1 cellular context compared by ENCODE assay signal in the genomic region with DNA sequence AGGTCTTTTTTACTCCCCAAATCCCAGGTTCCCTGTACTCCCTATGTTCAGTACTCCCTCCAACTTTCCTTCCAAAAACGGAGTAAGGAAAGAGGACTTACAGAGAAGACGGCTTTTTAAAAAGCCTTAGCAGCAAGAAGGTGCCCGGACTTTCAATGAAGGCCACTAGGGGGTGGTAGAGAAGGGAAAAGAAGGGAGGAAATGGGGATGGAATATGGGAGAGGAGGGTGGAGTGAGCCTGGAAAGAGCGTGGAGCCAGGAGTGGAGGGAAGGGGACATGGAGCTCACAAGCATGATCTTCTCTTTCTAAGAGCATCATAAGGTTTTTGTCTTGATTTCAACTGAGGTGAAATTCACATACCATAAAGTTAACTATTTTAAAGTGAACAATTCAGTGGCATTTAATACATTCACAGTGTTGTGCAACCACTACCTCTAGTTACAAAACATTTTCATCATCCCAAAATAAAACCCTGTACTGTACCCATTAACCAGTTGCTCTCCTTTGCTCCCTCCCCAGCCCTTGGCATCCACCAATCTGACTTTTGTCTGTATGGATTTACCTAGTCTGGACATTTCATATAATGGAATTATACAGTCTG.
TF ChIP-seq lines count a peak whose summit lies in the region.

No MANE protein-coding gene starts in this region.

TF ChIP-seq in HepG2, 621 proteins besides CTCF, POLR2A, EP300 and RAD21 (continued from another document and continues in another):
- TF ChIP-seq KDM1A (CRISPR knock-in tag; IDR thresholded peaks at IDR 0.05) (no peak), EED (CRISPR knock-in tag; IDR thresholded peaks at IDR 0.05) (no peak), ZNF746 (CRISPR knock-in tag; IDR thresholded peaks at IDR 0.05) (no peak), RXRB (CRISPR knock-in tag; IDR thresholded peaks at IDR 0.05; ENCODE audit: borderline replicate concordance) (no peak), GATAD2A (CRISPR knock-in tag; IDR thresholded peaks at IDR 0.05) (0 out of 2 replicates have a peak, but pooled peaks have one; percentile 13), ZNF251 (CRISPR knock-in tag; IDR thresholded peaks at IDR 0.05) (no peak), ZNF501 (CRISPR knock-in tag; IDR thresholded peaks at IDR 0.05) (no peak), ZBTB1 (CRISPR knock-in tag; IDR thresholded peaks at IDR 0.05; ENCODE audit: borderline replicate concordance) (no peak), TSC22D2 (CRISPR knock-in tag; IDR thresholded peaks at IDR 0.05; ENCODE audit: borderline replicate concordance) (no peak), RORA (CRISPR knock-in tag; IDR thresholded peaks at IDR 0.05) (no peak), ZNF460 (CRISPR knock-in tag; IDR thresholded peaks at IDR 0.05; ENCODE audit: borderline replicate concordance) (no peak), SAP130 (CRISPR knock-in tag; IDR thresholded peaks at IDR 0.05; ENCODE audit: low read depth) (peak; percentile 26; the same call in 1 of the 2 replicates), PHF21A (CRISPR knock-in tag; IDR thresholded peaks at IDR 0.05) (no peak), ZNF292 (CRISPR knock-in tag; IDR thresholded peaks at IDR 0.05; ENCODE audit: borderline replicate concordance, low read depth) (no peak), MAFK (conservative IDR thresholded peaks at IDR 0.05 in 1 of 2, IDR thresholded peaks at IDR 0.05 in 1 of 2; ENCODE audit: low read length in 2 of 2) (no peak), STAG1 (CRISPR knock-in tag; IDR thresholded peaks at IDR 0.05) (peak; percentile 93), MEIS2 (CRISPR knock-in tag; IDR thresholded peaks at IDR 0.05) (no peak), ZNF296 (CRISPR knock-in tag; conservative IDR thresholded peaks at IDR 0.05) (no peak), TARDBP (CRISPR knock-in tag; IDR thresholded peaks at IDR 0.05) (no peak), ZNF138 (CRISPR knock-in tag; IDR thresholded peaks at IDR 0.05; ENCODE audit: low read depth) (no peak), KLF11 (CRISPR knock-in tag; IDR thresholded peaks at IDR 0.05) (no peak), ISL2 (CRISPR knock-in tag; IDR thresholded peaks at IDR 0.05) (0 out of 2 replicates have a peak, but pooled peaks have one; percentile 13), ZNF337 (CRISPR knock-in tag; IDR thresholded peaks at IDR 0.05; ENCODE audit: borderline replicate concordance, low read depth) (no peak), GATA4 (IDR thresholded peaks at IDR 0.05; ENCODE audit: borderline replicate concordance, low read depth) (no peak), SOX5 (CRISPR knock-in tag; IDR thresholded peaks at IDR 0.05; ENCODE audit: borderline replicate concordance) (peak; percentile 19; the same call in 1 of the 2 replicates), KAT8 (CRISPR knock-in tag; IDR thresholded peaks at IDR 0.05) (no peak), KDM5B (CRISPR knock-in tag; IDR thresholded peaks at IDR 0.05; ENCODE audit: borderline replicate concordance) (no peak), ZNF7 (CRISPR knock-in tag; IDR thresholded peaks at IDR 0.05) (no peak), FOXJ3 (CRISPR knock-in tag; IDR thresholded peaks at IDR 0.05; ENCODE audit: borderline replicate concordance) (no peak), CCDC6 (CRISPR knock-in tag; IDR thresholded peaks at IDR 0.05) (no peak), ZNF713 (CRISPR knock-in tag; IDR thresholded peaks at IDR 0.05) (no peak), ATF7 (IDR thresholded peaks at IDR 0.05) (no peak), ATF7 (CRISPR knock-in tag; IDR thresholded peaks at IDR 0.05) (no peak), ZZZ3 (CRISPR knock-in tag; IDR thresholded peaks at IDR 0.05; ENCODE audit: borderline replicate concordance) (no peak), ZNF552 (CRISPR knock-in tag; IDR thresholded peaks at IDR 0.05; ENCODE audit: borderline replicate concordance) (no peak), ZNF619 (CRISPR knock-in tag; IDR thresholded peaks at IDR 0.05) (no peak), ELF1 (CRISPR knock-in tag; IDR thresholded peaks at IDR 0.05) (no peak), ZFP37 (CRISPR knock-in tag; IDR thresholded peaks at IDR 0.05; ENCODE audit: borderline replicate concordance) (no peak)
- TF ChIP-seq, protein P1, sequence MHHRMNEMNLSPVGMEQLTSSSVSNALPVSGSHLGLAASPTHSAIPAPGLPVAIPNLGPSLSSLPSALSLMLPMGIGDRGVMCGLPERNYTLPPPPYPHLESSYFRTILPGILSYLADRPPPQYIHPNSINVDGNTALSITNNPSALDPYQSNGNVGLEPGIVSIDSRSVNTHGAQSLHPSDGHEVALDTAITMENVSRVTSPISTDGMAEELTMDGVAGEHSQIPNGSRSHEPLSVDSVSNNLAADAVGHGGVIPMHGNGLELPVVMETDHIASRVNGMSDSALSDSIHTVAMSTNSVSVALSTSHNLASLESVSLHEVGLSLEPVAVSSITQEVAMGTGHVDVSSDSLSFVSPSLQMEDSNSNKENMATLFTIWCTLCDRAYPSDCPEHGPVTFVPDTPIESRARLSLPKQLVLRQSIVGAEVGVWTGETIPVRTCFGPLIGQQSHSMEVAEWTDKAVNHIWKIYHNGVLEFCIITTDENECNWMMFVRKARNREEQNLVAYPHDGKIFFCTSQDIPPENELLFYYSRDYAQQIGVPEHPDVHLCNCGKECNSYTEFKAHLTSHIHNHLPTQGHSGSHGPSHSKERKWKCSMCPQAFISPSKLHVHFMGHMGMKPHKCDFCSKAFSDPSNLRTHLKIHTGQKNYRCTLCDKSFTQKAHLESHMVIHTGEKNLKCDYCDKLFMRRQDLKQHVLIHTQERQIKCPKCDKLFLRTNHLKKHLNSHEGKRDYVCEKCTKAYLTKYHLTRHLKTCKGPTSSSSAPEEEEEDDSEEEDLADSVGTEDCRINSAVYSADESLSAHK (CRISPR knock-in tag; IDR thresholded peaks at IDR 0.05; ENCODE audit: borderline replicate concordance), result no peak
- TF ChIP-seq, protein P2, sequence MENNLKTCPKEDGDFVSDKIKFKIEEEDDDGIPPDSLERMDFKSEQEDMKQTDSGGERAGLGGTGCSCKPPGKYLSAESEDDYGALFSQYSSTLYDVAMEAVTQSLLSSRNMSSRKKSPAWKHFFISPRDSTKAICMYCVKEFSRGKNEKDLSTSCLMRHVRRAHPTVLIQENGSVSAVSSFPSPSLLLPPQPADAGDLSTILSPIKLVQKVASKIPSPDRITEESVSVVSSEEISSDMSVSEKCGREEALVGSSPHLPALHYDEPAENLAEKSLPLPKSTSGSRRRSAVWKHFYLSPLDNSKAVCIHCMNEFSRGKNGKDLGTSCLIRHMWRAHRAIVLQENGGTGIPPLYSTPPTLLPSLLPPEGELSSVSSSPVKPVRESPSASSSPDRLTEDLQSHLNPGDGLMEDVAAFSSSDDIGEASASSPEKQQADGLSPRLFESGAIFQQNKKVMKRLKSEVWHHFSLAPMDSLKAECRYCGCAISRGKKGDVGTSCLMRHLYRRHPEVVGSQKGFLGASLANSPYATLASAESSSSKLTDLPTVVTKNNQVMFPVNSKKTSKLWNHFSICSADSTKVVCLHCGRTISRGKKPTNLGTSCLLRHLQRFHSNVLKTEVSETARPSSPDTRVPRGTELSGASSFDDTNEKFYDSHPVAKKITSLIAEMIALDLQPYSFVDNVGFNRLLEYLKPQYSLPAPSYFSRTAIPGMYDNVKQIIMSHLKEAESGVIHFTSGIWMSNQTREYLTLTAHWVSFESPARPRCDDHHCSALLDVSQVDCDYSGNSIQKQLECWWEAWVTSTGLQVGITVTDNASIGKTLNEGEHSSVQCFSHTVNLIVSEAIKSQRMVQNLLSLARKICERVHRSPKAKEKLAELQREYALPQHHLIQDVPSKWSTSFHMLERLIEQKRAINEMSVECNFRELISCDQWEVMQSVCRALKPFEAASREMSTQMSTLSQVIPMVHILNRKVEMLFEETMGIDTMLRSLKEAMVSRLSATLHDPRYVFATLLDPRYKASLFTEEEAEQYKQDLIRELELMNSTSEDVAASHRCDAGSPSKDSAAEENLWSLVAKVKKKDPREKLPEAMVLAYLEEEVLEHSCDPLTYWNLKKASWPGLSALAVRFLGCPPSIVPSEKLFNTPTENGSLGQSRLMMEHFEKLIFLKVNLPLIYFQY (CRISPR knock-in tag; IDR thresholded peaks at IDR 0.05; ENCODE audit: borderline replicate concordance), result no peak
- TF ChIP-seq, protein P3, sequence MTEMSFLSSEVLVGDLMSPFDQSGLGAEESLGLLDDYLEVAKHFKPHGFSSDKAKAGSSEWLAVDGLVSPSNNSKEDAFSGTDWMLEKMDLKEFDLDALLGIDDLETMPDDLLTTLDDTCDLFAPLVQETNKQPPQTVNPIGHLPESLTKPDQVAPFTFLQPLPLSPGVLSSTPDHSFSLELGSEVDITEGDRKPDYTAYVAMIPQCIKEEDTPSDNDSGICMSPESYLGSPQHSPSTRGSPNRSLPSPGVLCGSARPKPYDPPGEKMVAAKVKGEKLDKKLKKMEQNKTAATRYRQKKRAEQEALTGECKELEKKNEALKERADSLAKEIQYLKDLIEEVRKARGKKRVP (CRISPR knock-in tag; IDR thresholded peaks at IDR 0.05), result no peak
- TF ChIP-seq, protein P4, sequence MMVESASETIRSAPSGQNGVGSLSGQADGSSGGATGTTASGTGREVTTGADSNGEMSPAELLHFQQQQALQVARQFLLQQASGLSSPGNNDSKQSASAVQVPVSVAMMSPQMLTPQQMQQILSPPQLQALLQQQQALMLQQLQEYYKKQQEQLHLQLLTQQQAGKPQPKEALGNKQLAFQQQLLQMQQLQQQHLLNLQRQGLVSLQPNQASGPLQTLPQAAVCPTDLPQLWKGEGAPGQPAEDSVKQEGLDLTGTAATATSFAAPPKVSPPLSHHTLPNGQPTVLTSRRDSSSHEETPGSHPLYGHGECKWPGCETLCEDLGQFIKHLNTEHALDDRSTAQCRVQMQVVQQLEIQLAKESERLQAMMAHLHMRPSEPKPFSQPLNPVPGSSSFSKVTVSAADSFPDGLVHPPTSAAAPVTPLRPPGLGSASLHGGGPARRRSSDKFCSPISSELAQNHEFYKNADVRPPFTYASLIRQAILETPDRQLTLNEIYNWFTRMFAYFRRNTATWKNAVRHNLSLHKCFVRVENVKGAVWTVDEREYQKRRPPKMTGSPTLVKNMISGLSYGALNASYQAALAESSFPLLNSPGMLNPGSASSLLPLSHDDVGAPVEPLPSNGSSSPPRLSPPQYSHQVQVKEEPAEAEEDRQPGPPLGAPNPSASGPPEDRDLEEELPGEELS (CRISPR knock-in tag; IDR thresholded peaks at IDR 0.05), result no peak
- TF ChIP-seq, protein P5, sequence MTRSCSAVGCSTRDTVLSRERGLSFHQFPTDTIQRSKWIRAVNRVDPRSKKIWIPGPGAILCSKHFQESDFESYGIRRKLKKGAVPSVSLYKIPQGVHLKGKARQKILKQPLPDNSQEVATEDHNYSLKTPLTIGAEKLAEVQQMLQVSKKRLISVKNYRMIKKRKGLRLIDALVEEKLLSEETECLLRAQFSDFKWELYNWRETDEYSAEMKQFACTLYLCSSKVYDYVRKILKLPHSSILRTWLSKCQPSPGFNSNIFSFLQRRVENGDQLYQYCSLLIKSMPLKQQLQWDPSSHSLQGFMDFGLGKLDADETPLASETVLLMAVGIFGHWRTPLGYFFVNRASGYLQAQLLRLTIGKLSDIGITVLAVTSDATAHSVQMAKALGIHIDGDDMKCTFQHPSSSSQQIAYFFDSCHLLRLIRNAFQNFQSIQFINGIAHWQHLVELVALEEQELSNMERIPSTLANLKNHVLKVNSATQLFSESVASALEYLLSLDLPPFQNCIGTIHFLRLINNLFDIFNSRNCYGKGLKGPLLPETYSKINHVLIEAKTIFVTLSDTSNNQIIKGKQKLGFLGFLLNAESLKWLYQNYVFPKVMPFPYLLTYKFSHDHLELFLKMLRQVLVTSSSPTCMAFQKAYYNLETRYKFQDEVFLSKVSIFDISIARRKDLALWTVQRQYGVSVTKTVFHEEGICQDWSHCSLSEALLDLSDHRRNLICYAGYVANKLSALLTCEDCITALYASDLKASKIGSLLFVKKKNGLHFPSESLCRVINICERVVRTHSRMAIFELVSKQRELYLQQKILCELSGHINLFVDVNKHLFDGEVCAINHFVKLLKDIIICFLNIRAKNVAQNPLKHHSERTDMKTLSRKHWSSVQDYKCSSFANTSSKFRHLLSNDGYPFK (CRISPR knock-in tag; IDR thresholded peaks at IDR 0.05; ENCODE audit: borderline replicate concordance), result no peak
- TF ChIP-seq, protein P6, sequence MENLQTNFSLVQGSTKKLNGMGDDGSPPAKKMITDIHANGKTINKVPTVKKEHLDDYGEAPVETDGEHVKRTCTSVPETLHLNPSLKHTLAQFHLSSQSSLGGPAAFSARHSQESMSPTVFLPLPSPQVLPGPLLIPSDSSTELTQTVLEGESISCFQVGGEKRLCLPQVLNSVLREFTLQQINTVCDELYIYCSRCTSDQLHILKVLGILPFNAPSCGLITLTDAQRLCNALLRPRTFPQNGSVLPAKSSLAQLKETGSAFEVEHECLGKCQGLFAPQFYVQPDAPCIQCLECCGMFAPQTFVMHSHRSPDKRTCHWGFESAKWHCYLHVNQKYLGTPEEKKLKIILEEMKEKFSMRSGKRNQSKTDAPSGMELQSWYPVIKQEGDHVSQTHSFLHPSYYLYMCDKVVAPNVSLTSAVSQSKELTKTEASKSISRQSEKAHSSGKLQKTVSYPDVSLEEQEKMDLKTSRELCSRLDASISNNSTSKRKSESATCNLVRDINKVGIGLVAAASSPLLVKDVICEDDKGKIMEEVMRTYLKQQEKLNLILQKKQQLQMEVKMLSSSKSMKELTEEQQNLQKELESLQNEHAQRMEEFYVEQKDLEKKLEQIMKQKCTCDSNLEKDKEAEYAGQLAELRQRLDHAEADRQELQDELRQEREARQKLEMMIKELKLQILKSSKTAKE (CRISPR knock-in tag; IDR thresholded peaks at IDR 0.05; ENCODE audit: borderline replicate concordance), result no peak
- TF ChIP-seq, protein P7, sequence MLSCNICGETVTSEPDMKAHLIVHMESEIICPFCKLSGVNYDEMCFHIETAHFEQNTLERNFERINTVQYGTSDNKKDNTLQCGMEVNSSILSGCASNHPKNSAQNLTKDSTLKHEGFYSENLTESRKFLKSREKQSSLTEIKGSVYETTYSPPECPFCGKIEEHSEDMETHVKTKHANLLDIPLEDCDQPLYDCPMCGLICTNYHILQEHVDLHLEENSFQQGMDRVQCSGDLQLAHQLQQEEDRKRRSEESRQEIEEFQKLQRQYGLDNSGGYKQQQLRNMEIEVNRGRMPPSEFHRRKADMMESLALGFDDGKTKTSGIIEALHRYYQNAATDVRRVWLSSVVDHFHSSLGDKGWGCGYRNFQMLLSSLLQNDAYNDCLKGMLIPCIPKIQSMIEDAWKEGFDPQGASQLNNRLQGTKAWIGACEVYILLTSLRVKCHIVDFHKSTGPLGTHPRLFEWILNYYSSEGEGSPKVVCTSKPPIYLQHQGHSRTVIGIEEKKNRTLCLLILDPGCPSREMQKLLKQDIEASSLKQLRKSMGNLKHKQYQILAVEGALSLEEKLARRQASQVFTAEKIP (CRISPR knock-in tag; IDR thresholded peaks at IDR 0.05; ENCODE audit: borderline replicate concordance), result no peak
- TF ChIP-seq, protein P8, sequence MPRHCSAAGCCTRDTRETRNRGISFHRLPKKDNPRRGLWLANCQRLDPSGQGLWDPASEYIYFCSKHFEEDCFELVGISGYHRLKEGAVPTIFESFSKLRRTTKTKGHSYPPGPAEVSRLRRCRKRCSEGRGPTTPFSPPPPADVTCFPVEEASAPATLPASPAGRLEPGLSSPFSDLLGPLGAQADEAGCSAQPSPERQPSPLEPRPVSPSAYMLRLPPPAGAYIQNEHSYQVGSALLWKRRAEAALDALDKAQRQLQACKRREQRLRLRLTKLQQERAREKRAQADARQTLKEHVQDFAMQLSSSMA (CRISPR knock-in tag; IDR thresholded peaks at IDR 0.05), result no peak
